In genomic region chr21:17088500-17088899, GRCh38 we compare ENCODE assay signal across 15 cellular contexts.
DNase-seq lines count a peak whose midpoint lies in the region; ATAC-seq and TF ChIP-seq lines count a peak whose summit lies in the region.
"Had no signal": no experiment of that assay in that cellular context is flagged by ENCODE, and none has a peak within 500 bp of the region (broad histone marks: within the 10 kb centered on the region; RNA-seq: fewer than 3 reads in every experiment).

No MANE protein-coding gene starts in this region.

- H3K4me2 ChIP-seq in GM23338: no peak overlapping the region
- H3K4me2 ChIP-seq: BLaER1 treated with 17β-estradiol and CSF1 and Interleukin-3, amounts not matched to agents 10 nM and 100 nM had no signal

- H3K27me3 Mint-ChIP-seq in GM23338 (ENCODE audit: insufficient read depth, low read depth, poor library complexity) (peaks cover 5% of the 10 kb centered on the region), brain (peaks cover 4% of the 10 kb centered on the region), mesothelial cell of epicardium (ENCODE audit: low read depth) (no peaks in the 10 kb centered on the region)
- H3K27me3 Mint-ChIP-seq in activated CD8-positive, alpha-beta memory T cell treated with anti-CD3 and anti-CD28 coated beads, Interleukin-2, amount 10 ng/mL, durations not matched to agents 7 days and 5 days: no peaks in the 10 kb centered on the region
- H3K27me3 Mint-ChIP-seq: CD4-positive, alpha-beta T cell had no signal

- H3K9me2 ChIP-seq in GM23338 (ENCODE audit: insufficient read depth): peaks cover 6% of the 10 kb centered on the region; the same call in 1 of the 2 replicates

- H3K9me3 Mint-ChIP-seq in GM23338 (peaks cover 3% of the 10 kb centered on the region; the same call in 2 of the 3 replicates), brain (peaks cover 0 to 7% (median 3%) of the 10 kb centered on the region in 5 experiments), mesothelial cell of epicardium (peaks cover 3% of the 10 kb centered on the region)
- H3K9me3 Mint-ChIP-seq in activated CD8-positive, alpha-beta memory T cell treated with anti-CD3 and anti-CD28 coated beads, Interleukin-2, amount 10 ng/mL, durations not matched to agents 7 days and 5 days (ENCODE audit: low read depth): peaks cover 4% of the 10 kb centered on the region

- no peaks in the 10 kb centered on the region for H3K27me3 ChIP-seq in GM23338 (ENCODE audit: insufficient read depth)
- H3K27me3 ChIP-seq in transverse colon: no peaks in the 10 kb centered on the region
- H3K27me3 ChIP-seq: BLaER1 treated with 17β-estradiol and CSF1 and Interleukin-3, amounts not matched to agents 10 nM and 100 nM had no signal

- TF ChIP-seq POLR2A in transverse colon (IDR thresholded peaks at IDR 0.05): no peak

- ATAC-seq in GM23338: no peak
- ATAC-seq in activated CD8-positive, alpha-beta memory T cell treated with anti-CD3 and anti-CD28 coated beads, Interleukin-2, amount 10 ng/mL, durations not matched to agents 7 days and 5 days: no peak
- ATAC-seq: HepG2 had no signal

- TF ChIP-seq CTCF in GM23338 (conservative IDR thresholded peaks at IDR 0.05; ENCODE audit: low read depth in 2 of 2) (no peak), brain (conservative IDR thresholded peaks at IDR 0.05) (no peak), mesothelial cell of epicardium (IDR thresholded peaks at IDR 0.05; ENCODE audit: unreplicated experiment) (no peak), transverse colon (IDR thresholded peaks at IDR 0.05) (no peak)

- no peak for DNase-seq in GM23338 (ENCODE audit: low spot score)
- DNase-seq in mesothelial cell of epicardium (ENCODE audit: low spot score in 2 of 2, unreplicated experiment in 2 of 2): no peak
- no peak for DNase-seq in transverse colon
- DNase-seq in amniotic stem cell (lab: John Stamatoyannopoulos, UW): no peak
- DNase-seq in activated CD8-positive, alpha-beta memory T cell treated with anti-CD3 and anti-CD28 coated beads, Interleukin-2, amount 10 ng/mL, durations not matched to agents 7 days and 5 days: no peak
- no peak for DNase-seq in H4 (ENCODE audit: low spot score)
- DNase-seq in NCI-H128 (lab: John Stamatoyannopoulos, UW; ENCODE audit: unreplicated experiment): no peak
- DNase-seq: ACHN; CD4-positive, alpha-beta T cell; EL; GM23248; H9 had no signal

- H3K36me3 ChIP-seq in GM23338 (ENCODE audit: insufficient read depth) (no peaks in the 10 kb centered on the region), transverse colon (no peaks in the 10 kb centered on the region)
- H3K36me3 ChIP-seq: BLaER1 treated with 17β-estradiol and CSF1 and Interleukin-3, amounts not matched to agents 10 nM and 100 nM had no signal

- no peaks in the 10 kb centered on the region for H3F3A ChIP-seq in GM23338 (replicated peaks; ENCODE audit: low read depth)

- H3K4me1 Mint-ChIP-seq in GM23338 (peaks cover 15% of the 10 kb centered on the region), brain (peaks cover 27% of the 10 kb centered on the region), mesothelial cell of epicardium (peaks cover 46% of the 10 kb centered on the region)
- no peaks in the 10 kb centered on the region for H3K4me1 Mint-ChIP-seq in activated CD8-positive, alpha-beta memory T cell treated with anti-CD3 and anti-CD28 coated beads, Interleukin-2, amount 10 ng/mL, durations not matched to agents 7 days and 5 days

- H3K4me3 Mint-ChIP-seq in GM23338 (no peak overlapping the region), brain (peak overlapping the region in 1 of 5 experiments; percentile 3), mesothelial cell of epicardium (no peak overlapping the region)
- no peak overlapping the region for H3K4me3 Mint-ChIP-seq in activated CD8-positive, alpha-beta memory T cell treated with anti-CD3 and anti-CD28 coated beads, Interleukin-2, amount 10 ng/mL, durations not matched to agents 7 days and 5 days
- H3K4me3 Mint-ChIP-seq: CD4-positive, alpha-beta T cell; H9 had no signal

- no peak overlapping the region for H3K4me3 ChIP-seq in GM23338
- no peak overlapping the region for H3K4me3 ChIP-seq in transverse colon
- H3K4me3 ChIP-seq: BLaER1 treated with 17β-estradiol and CSF1 and Interleukin-3, amounts not matched to agents 10 nM and 100 nM; GM23248 had no signal

- in situ Hi-C loops in transverse colon (cut with MboI; ENCODE audit: low pct_ligation_motif_present in 1 of 4, low pct_unique_long_range_greater_than_20kb in 1 of 4, low sequenced_read_pairs in 3 of 4): no loop called here

- intact Hi-C loops in transverse colon (cut with DNase I; ENCODE audit: low total_unique reads): no loop called here

- no peaks in the 10 kb centered on the region for H4K20me1 ChIP-seq in GM23338 (replicated peaks; ENCODE audit: insufficient read depth)
- H4K20me1 ChIP-seq: BLaER1 treated with 17β-estradiol and CSF1 and Interleukin-3, amounts not matched to agents 10 nM and 100 nM had no signal

- TF ChIP-seq EP300 in transverse colon (IDR thresholded peaks at IDR 0.05; ENCODE audit: low read depth): no peak

- H3K79me2 ChIP-seq in GM23338 (replicated peaks; ENCODE audit: insufficient read depth): no peaks in the 10 kb centered on the region

- H3K4me1 ChIP-seq in GM23338 (ENCODE audit: insufficient read depth) (peaks cover 6% of the 10 kb centered on the region; the same call in 1 of the 2 replicates), transverse colon (peaks cover 4 to 21% (median 17%) of the 10 kb centered on the region in 4 donors)
- H3K4me1 ChIP-seq: BLaER1 treated with 17β-estradiol and CSF1 and Interleukin-3, amounts not matched to agents 10 nM and 100 nM had no signal

- H3K27ac Mint-ChIP-seq in GM23338: no peak overlapping the region
- peak overlapping the region in 3 of 5 experiments; percentile 39 to 74 (median 72) for H3K27ac Mint-ChIP-seq in brain
- peak overlapping the region; percentile 84 for H3K27ac Mint-ChIP-seq in mesothelial cell of epicardium
- no peak overlapping the region for H3K27ac Mint-ChIP-seq in activated CD8-positive, alpha-beta memory T cell treated with anti-CD3 and anti-CD28 coated beads, Interleukin-2, amount 10 ng/mL, durations not matched to agents 7 days and 5 days
- H3K27ac Mint-ChIP-seq: CD4-positive, alpha-beta T cell had no signal

- peaks cover 3% of the 10 kb centered on the region; the same call in 2 of the 3 replicates for H3K36me3 Mint-ChIP-seq in GM23338 (ENCODE audit: low read depth)
- no peaks in the 10 kb centered on the region for H3K36me3 Mint-ChIP-seq in brain
- H3K36me3 Mint-ChIP-seq in mesothelial cell of epicardium: peaks cover 1% of the 10 kb centered on the region
- H3K36me3 Mint-ChIP-seq in activated CD8-positive, alpha-beta memory T cell treated with anti-CD3 and anti-CD28 coated beads, Interleukin-2, amount 10 ng/mL, durations not matched to agents 7 days and 5 days: no peaks in the 10 kb centered on the region

- CTCF ChIA-PET in activated CD8-positive, alpha-beta memory T cell treated with anti-CD3 and anti-CD28 coated beads, Interleukin-2, amount 10 ng/mL, durations not matched to agents 7 days and 5 days (lab: Charles Lee): no interaction called here

- no peaks in the 10 kb centered on the region for H3K9me3 ChIP-seq in transverse colon
- H3K9me3 ChIP-seq: BLaER1 treated with 17β-estradiol and CSF1 and Interleukin-3, amounts not matched to agents 10 nM and 100 nM had no signal

- 59 to 79% methylated on average over 3 to 4 of the region's 4 CpGs for WGBS in transverse colon (ENCODE audit: low coverage in 1 of 2), 2 donors

- H3K27ac ChIP-seq in GM23338 (ENCODE audit: low read depth): no peak overlapping the region
- H3K27ac ChIP-seq in transverse colon: peak overlapping the region; percentile 21 to 43 (median 22)
- H3K27ac ChIP-seq: BLaER1 treated with 17β-estradiol and CSF1 and Interleukin-3, amounts not matched to agents 10 nM and 100 nM; GM23248 had no signal

- H2AFZ ChIP-seq in GM23338: peak overlapping the region; percentile 76; the same call in 1 of the 2 replicates
- H2AFZ ChIP-seq: GM23248 had no signal

TF ChIP-seq in GM23338, 12 proteins besides CTCF, POLR2A, EP300 and RAD21 (continues in another document):
- no peak for TF ChIP-seq JUNB (IDR thresholded peaks at IDR 0.05; ENCODE audit: unreplicated experiment)
- no peak for TF ChIP-seq ZNF114 (CRISPR knock-in tag; IDR thresholded peaks at IDR 0.05)
- TF ChIP-seq STAT1 (IDR thresholded peaks at IDR 0.05; ENCODE audit: unreplicated experiment): no peak
- TF ChIP-seq ZNF331 (CRISPR knock-in tag; IDR thresholded peaks at IDR 0.05; ENCODE audit: low read depth): no peak
- TF ChIP-seq EZH2 (IDR thresholded peaks at IDR 0.05; ENCODE audit: low read depth, unreplicated experiment): no peak
- TF ChIP-seq, protein P1, sequence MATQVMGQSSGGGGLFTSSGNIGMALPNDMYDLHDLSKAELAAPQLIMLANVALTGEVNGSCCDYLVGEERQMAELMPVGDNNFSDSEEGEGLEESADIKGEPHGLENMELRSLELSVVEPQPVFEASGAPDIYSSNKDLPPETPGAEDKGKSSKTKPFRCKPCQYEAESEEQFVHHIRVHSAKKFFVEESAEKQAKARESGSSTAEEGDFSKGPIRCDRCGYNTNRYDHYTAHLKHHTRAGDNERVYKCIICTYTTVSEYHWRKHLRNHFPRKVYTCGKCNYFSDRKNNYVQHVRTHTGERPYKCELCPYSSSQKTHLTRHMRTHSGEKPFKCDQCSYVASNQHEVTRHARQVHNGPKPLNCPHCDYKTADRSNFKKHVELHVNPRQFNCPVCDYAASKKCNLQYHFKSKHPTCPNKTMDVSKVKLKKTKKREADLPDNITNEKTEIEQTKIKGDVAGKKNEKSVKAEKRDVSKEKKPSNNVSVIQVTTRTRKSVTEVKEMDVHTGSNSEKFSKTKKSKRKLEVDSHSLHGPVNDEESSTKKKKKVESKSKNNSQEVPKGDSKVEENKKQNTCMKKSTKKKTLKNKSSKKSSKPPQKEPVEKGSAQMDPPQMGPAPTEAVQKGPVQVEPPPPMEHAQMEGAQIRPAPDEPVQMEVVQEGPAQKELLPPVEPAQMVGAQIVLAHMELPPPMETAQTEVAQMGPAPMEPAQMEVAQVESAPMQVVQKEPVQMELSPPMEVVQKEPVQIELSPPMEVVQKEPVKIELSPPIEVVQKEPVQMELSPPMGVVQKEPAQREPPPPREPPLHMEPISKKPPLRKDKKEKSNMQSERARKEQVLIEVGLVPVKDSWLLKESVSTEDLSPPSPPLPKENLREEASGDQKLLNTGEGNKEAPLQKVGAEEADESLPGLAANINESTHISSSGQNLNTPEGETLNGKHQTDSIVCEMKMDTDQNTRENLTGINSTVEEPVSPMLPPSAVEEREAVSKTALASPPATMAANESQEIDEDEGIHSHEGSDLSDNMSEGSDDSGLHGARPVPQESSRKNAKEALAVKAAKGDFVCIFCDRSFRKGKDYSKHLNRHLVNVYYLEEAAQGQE (IDR thresholded peaks at IDR 0.05; ENCODE audit: unreplicated experiment): no peak
- no peak for TF ChIP-seq EZH2phosphoT487 (IDR thresholded peaks at IDR 0.05; ENCODE audit: unreplicated experiment)

Comparison
In these comparisons a context has a peak if more than half of its experiments do, and no peak if none do; other contexts are left out.
1. H3K27ac Mint-ChIP-seq: peak in brain (3 of 5) and mesothelial cell of epicardium (single experiment); none in GM23338 (single experiment) and activated CD8-positive, alpha-beta memory T cell treated with anti-CD3 and anti-CD28 coated beads, Interleukin-2, amount 10 ng/mL, durations not matched to agents 7 days and 5 days (single experiment).